ENCODE assay signal across 8 cellular contexts in genomic region chr1:11013160-11013531, GRCh38. TPM values are rescaled to one million over a fixed set of nuclear protein-coding genes. Genes with fewer than 3 reads are reported as not detected.
DNase-seq lines count a peak whose midpoint lies in the region; ATAC-seq, FAIRE-seq and TF ChIP-seq lines count a peak whose summit lies in the region.

No MANE protein-coding gene starts in this region.

- ATAC-seq in K562 (peak; percentile 7), aorta (ENCODE audit: low FRiP score) (no peak), HG02938 (IDR thresholded peaks at IDR 0.05; ENCODE audit: unreplicated experiment) (no peak)

- H3K18ac ChIP-seq in mesenchymal stem cell (ENCODE audit: low read depth in 1 of 2, low read length in 2 of 2), result no peak overlapping the region

- H3K14ac ChIP-seq in mesenchymal stem cell (ENCODE audit: low read length in 2 of 2), result no peak overlapping the region

- H3K4me1 ChIP-seq in BLaER1 treated with 17β-estradiol and CSF1 and Interleukin-3, amounts not matched to agents 10 nM and 100 nM, result peaks cover 17 to 25% (median 21%) of the 10 kb centered on the region in 10 experiments
- H3K4me1 ChIP-seq in K562 (replicated peaks in 1 of 2; ENCODE audit: control insufficient read depth in 2 of 2, insufficient read depth in 2 of 2, low read length in 2 of 2) (peaks cover 9 to 21% of the 10 kb centered on the region in 2 experiments; a peak in 4 of 5 replicates), mesenchymal stem cell (ENCODE audit: control insufficient read depth, insufficient read depth, low read depth, low read length) (peaks cover 4% of the 10 kb centered on the region), aorta (ENCODE audit: control insufficient read depth in 1 of 2, insufficient read depth in 2 of 2, low read length in 2 of 2) (no peaks in the 10 kb centered on the region)

- H3K23ac ChIP-seq in mesenchymal stem cell (ENCODE audit: low read length in 2 of 2), result no peak overlapping the region

- H4K20me1 ChIP-seq in BLaER1 treated with 17β-estradiol and CSF1 and Interleukin-3, amounts not matched to agents 10 nM and 100 nM, result peaks cover 56 to 59% (median 57%) of the 10 kb centered on the region in 11 experiments
- H4K20me1 ChIP-seq in K562 (replicated peaks; ENCODE audit: control insufficient read depth, insufficient read depth, low read length), result peaks cover 26% of the 10 kb centered on the region

- no peaks in the 10 kb centered on the region for H3K9me1 ChIP-seq in K562 (ENCODE audit: control insufficient read depth, insufficient read depth, low read length)

- H2AFZ ChIP-seq in K562 (ENCODE audit: low read depth, low read length) (no peak overlapping the region), mesenchymal stem cell (ENCODE audit: low read depth, low read length) (no peak overlapping the region)

- no peaks in the 10 kb centered on the region for H3K79me1 ChIP-seq in mesenchymal stem cell (replicated peaks; ENCODE audit: low read length, poor library complexity, severe bottlenecking)

- POLR2A ChIA-PET in K562 (lab: Yijun Ruan, JAX), result interaction anchor here (0.6 to 2.0 kb wide), 6 partner anchors 17 to 642 kb away, joined by 3 to 5 read pairs (median 3); partner anchors contain the start of gene FBXO44

- H2BK15ac ChIP-seq in mesenchymal stem cell (ENCODE audit: low read depth, poor library complexity, severe bottlenecking), result no peak overlapping the region

- no peak for FAIRE-seq in K562 (lab: Jason Lieb, UNC)

- intact Hi-C loops in K562 (cut with micrococcal nuclease) (no loop called here), aorta (cut with DNase I) (no loop called here)

- peak overlapping the region; percentile 99 to 100 (median 100) for H3K9ac ChIP-seq in BLaER1 treated with 17β-estradiol and CSF1 and Interleukin-3, amounts not matched to agents 10 nM and 100 nM
- H3K9ac ChIP-seq in K562 (ENCODE audit: insufficient read depth in 1 of 2, low read depth in 2 of 2, low read length in 2 of 2) (peak overlapping the region; percentile 99 to 100), mesenchymal stem cell (ENCODE audit: low read length) (peak overlapping the region; percentile 96)

- no peak for TF ChIP-seq CTCF in HL-60 (IDR thresholded peaks at IDR 0.05; ENCODE audit: insufficient read depth, low read length)
- no peak for TF ChIP-seq CTCF in K562 (IDR thresholded peaks at IDR 0.05 in 2 of 3, conservative IDR thresholded peaks at IDR 0.05 in 1 of 3; ENCODE audit: insufficient read depth in 2 of 3, low read depth in 1 of 3, low read length in 3 of 3)

- no peaks in the 10 kb centered on the region for H3K9me3 ChIP-seq in BLaER1 treated with 17β-estradiol and CSF1 and Interleukin-3, amounts not matched to agents 10 nM and 100 nM (replicated peaks in 1 of 11)
- H3K9me3 ChIP-seq in K562 (replicated peaks; ENCODE audit: control insufficient read depth, insufficient read depth, low read depth, low read length), result no peaks in the 10 kb centered on the region
- H3K9me3 ChIP-seq in mesenchymal stem cell (ENCODE audit: control insufficient read depth, low read length), result no peaks in the 10 kb centered on the region
- H3K9me3 ChIP-seq in aorta (ENCODE audit: control insufficient read depth, low read length), result no peaks in the 10 kb centered on the region

- peaks cover 45% of the 10 kb centered on the region for H3K79me2 ChIP-seq in K562 (ENCODE audit: control insufficient read depth, insufficient read depth, low read length)

- H2AK5ac ChIP-seq in mesenchymal stem cell (ENCODE audit: low read length, severe bottlenecking), result no peak overlapping the region

- H3K4ac ChIP-seq in mesenchymal stem cell (ENCODE audit: low read depth in 1 of 2, low read length in 2 of 2), result no peak overlapping the region

- 0% methylated on average over 11 of the region's 11 CpGs for WGBS in K562 (ENCODE audit: insufficient coverage, low coverage, missing lambda C conversion rate)
- 3% methylated on average over 11 of the region's 11 CpGs for WGBS in mesenchymal stem cell
- WGBS in aorta, 2 donors, result 1% methylated on average over 11 of the region's 11 CpGs

- peak overlapping the region; percentile 78 to 99 (median 94) for H3K4me2 ChIP-seq in BLaER1 treated with 17β-estradiol and CSF1 and Interleukin-3, amounts not matched to agents 10 nM and 100 nM
- peak overlapping the region; percentile 97 for H3K4me2 ChIP-seq in K562 (ENCODE audit: insufficient read depth, low read length)
- peak overlapping the region; percentile 86 for H3K4me2 ChIP-seq in mesenchymal stem cell (ENCODE audit: low read length, poor library complexity, severe bottlenecking)

- no peak overlapping the region for H4K8ac ChIP-seq in mesenchymal stem cell (ENCODE audit: low read length)

- no peaks in the 10 kb centered on the region for H3K27me3 ChIP-seq in BLaER1 treated with 17β-estradiol and CSF1 and Interleukin-3, amounts not matched to agents 10 nM and 100 nM
- no peaks in the 10 kb centered on the region for H3K27me3 ChIP-seq in HL-60 (ENCODE audit: insufficient read depth, poor library complexity, severe bottlenecking)
- no peaks in the 10 kb centered on the region for H3K27me3 ChIP-seq in K562 (ENCODE audit: control insufficient read depth in 2 of 2, insufficient read depth in 2 of 2, low read length in 2 of 2)
- H3K27me3 ChIP-seq in mesenchymal stem cell (ENCODE audit: control insufficient read depth in 1 of 2, insufficient read depth in 1 of 2, low read length in 2 of 2), result no peaks in the 10 kb centered on the region
- no peaks in the 10 kb centered on the region for H3K27me3 ChIP-seq in aorta (ENCODE audit: control insufficient read depth in 1 of 2, insufficient read depth in 2 of 2, low read length in 1 of 2)

- no peak overlapping the region for H2BK5ac ChIP-seq in mesenchymal stem cell (ENCODE audit: low read depth, low read length, poor library complexity, severe bottlenecking)

- DNase-seq in HL-60 (ENCODE audit: low read depth in 1 of 2, low spot score in 1 of 2) (no peak), K562 (ENCODE audit: extremely low read depth in 1 of 4, low spot score in 3 of 4) (no peak), mesenchymal stem cell (peak; percentile 66), aorta (no peak), Ammon's horn (ENCODE audit: low spot score) (no peak), activated gamma-delta T cell treated with Interleukin-2 at 50 U/mL for 16 hours (no peak)

- peaks cover 47 to 51% (median 50%) of the 10 kb centered on the region in 11 experiments for H3K36me3 ChIP-seq in BLaER1 treated with 17β-estradiol and CSF1 and Interleukin-3, amounts not matched to agents 10 nM and 100 nM
- H3K36me3 ChIP-seq in K562 (ENCODE audit: control insufficient read depth, insufficient read depth, low read length) (peaks cover 47% of the 10 kb centered on the region), mesenchymal stem cell (ENCODE audit: control insufficient read depth in 1 of 2, insufficient read depth in 2 of 2, low read depth in 1 of 2, low read length in 2 of 2) (peaks cover 27 to 43% of the 10 kb centered on the region in 2 experiments), aorta (ENCODE audit: control insufficient read depth in 1 of 2, insufficient read depth in 2 of 2, low read length in 1 of 2) (peaks cover 0 to 4% of the 10 kb centered on the region in 2 donors)

- CTCF ChIA-PET in K562 (lab: Yijun Ruan, JAX; ENCODE audit: low intra/inter-chr PET ratio), result no interaction called here

- no peak overlapping the region for H2BK120ac ChIP-seq in mesenchymal stem cell (ENCODE audit: low read depth, low read length)

- TF ChIP-seq RAD21 in K562 (CRISPR knock-in tag; conservative IDR thresholded peaks at IDR 0.05 in 1 of 2, IDR thresholded peaks at IDR 0.05 in 1 of 2), result no peak

- BruUV-seq in K562 (replicated peaks; lab: Mats Ljungman, UMichigan), result no TSS peak

- in situ Hi-C loops in K562 (cut with MboI), result no loop called here

- peak overlapping the region; percentile 99 to 100 (median 100) for H3K27ac ChIP-seq in BLaER1 treated with 17β-estradiol and CSF1 and Interleukin-3, amounts not matched to agents 10 nM and 100 nM
- H3K27ac ChIP-seq in HL-60 (replicated peaks) (peak overlapping the region; percentile 100), K562 (ENCODE audit: extremely low read depth, low read depth, low read length) (peak overlapping the region; percentile 97), mesenchymal stem cell (ENCODE audit: low read length, poor library complexity, severe bottlenecking) (no peak overlapping the region), aorta (ENCODE audit: low read depth in 1 of 2, low read length in 2 of 2) (peak overlapping the region; percentile 8 to 38)

- no peak for TF ChIP-seq EP300 in K562 (IDR thresholded peaks at IDR 0.05; ENCODE audit: low read length)

- peak overlapping the region; percentile 86 to 100 (median 94) for H3K4me3 ChIP-seq in BLaER1 treated with 17β-estradiol and CSF1 and Interleukin-3, amounts not matched to agents 10 nM and 100 nM
- H3K4me3 ChIP-seq in HL-60 (replicated peaks; ENCODE audit: insufficient read depth, low read length) (peak overlapping the region; percentile 87), K562 (peak overlapping the region; percentile 95), mesenchymal stem cell (ENCODE audit: insufficient read depth in 1 of 2, low read depth in 1 of 2, low read length in 2 of 2) (peak overlapping the region; percentile 92 to 95), aorta (ENCODE audit: low read length in 2 of 2) (peak overlapping the region; percentile 19 to 86)

- no peak for TF ChIP-seq POLR2A in K562 (conservative IDR thresholded peaks at IDR 0.05)

- no peak overlapping the region for H2BK12ac ChIP-seq in mesenchymal stem cell (ENCODE audit: low read length in 2 of 2)

- H4K91ac ChIP-seq in mesenchymal stem cell (ENCODE audit: low read length), result no peak overlapping the region

RNA-seq across cellular contexts. Expression of gene TARDBP, which starts 0.7 kb away (rescaled TPM):
- 242 and 417 TPM in 2 replicates for total RNA-seq in K562 (2011; cell fraction: chromatin; rRNA removed; ENCODE audit: low replicate concordance)
- 197 and 216 TPM in 2 replicates for total RNA-seq in K562 (2011; cell fraction: nucleolus; rRNA removed)
- total RNA-seq in K562 (2011; cell fraction: nucleoplasm; rRNA removed), result 336 and 397 TPM in 2 replicates
- total RNA-seq in K562 (2014; rRNA removed) (129 TPM in 2 replicates), K562 (2014; rRNA removed; fragmentation: Illumina TruSeq; extraction: Trizol) (176 and 198 TPM in 2 replicates), K562 (2015; rRNA removed; fragmentation: Illumina TruSeq; extraction: Trizol) (206 and 220 TPM in 2 replicates), K562 (2021) (211 and 243 TPM in 2 replicates), aorta (100 to 1,000 TPM; 124 to 128 TPM)
- polyA plus RNA-seq in K562 (2011; rRNA removed) (220 and 244 TPM in 2 replicates), K562 (2014; fragmentation: Illumina TruSeq; extraction: Trizol) (358 and 487 TPM in 2 replicates), K562 (2014; fragmentation: Nextera tagmentation; extraction: Ambion mirVana) (100 to 1,000 TPM; 122 to 285 TPM), K562 (2014; rRNA removed) (403 and 515 TPM in 2 replicates), aorta (100 to 1,000 TPM; 126 to 131 TPM)
- polyA plus RNA-seq in K562 (2011; cell fraction: cytosol; rRNA removed), result 83.0 and 130 TPM in 2 replicates
- 341 and 531 TPM in 2 replicates for polyA plus RNA-seq in K562 (2011; cell fraction: nucleus; rRNA removed)
- polyA plus RNA-seq in K562 (2012), result 176 and 348 TPM in 2 replicates
- polyA minus RNA-seq in K562 (2011; rRNA and poly(A)+ RNA removed), result 180 and 229 TPM in 2 replicates
- 96.8 and 129 TPM in 2 replicates for polyA minus RNA-seq in K562 (2011; cell fraction: cytosol; rRNA and poly(A)+ RNA removed)
- polyA minus RNA-seq in K562 (2011; cell fraction: nucleus; rRNA and poly(A)+ RNA removed), result 160 and 216 TPM in 2 replicates
- 132 TPM for polyA plus RNA-seq in mesenchymal stem cell (2013, experiment 1 of 2)
- polyA plus RNA-seq in mesenchymal stem cell (2013, experiment 2 of 2), result 135 TPM

RNA-seq across cellular contexts. Expression of gene MASP2, which starts 33.9 kb away (rescaled TPM):
- total RNA-seq in K562 (2011; cell fraction: chromatin; rRNA removed; ENCODE audit: low replicate concordance), result 0.49 and 1.1 TPM in 2 replicates
- total RNA-seq in K562 (2011; cell fraction: nucleolus; rRNA removed), result 0.33 and 0.39 TPM in 2 replicates
- total RNA-seq in K562 (2011; cell fraction: nucleoplasm; rRNA removed), result 0.37 and 0.38 TPM in 2 replicates
- 0.08 TPM in 1 of 2 replicates, not detected in the other for total RNA-seq in K562 (2014; rRNA removed)
- 0.07 TPM in 1 of 2 replicates, not detected in the other for total RNA-seq in K562 (2014; rRNA removed; fragmentation: Illumina TruSeq; extraction: Trizol)
- not detected in 2 replicates for total RNA-seq in K562 (2015; rRNA removed; fragmentation: Illumina TruSeq; extraction: Trizol)
- 0.09 and 0.27 TPM in 2 replicates for total RNA-seq in K562 (2021)
- polyA plus RNA-seq in K562 (2011; rRNA removed), result 0.03 TPM in 1 of 2 replicates, not detected in the other
- polyA plus RNA-seq in K562 (2011; cell fraction: cytosol; rRNA removed), result 0.03 and 0.09 TPM in 2 replicates
- 0.14 and 0.28 TPM in 2 replicates for polyA plus RNA-seq in K562 (2011; cell fraction: nucleus; rRNA removed)
- polyA plus RNA-seq in K562 (2012), result 0.76 and 1.9 TPM in 2 replicates
- not detected in 2 replicates for polyA plus RNA-seq in K562 (2014; fragmentation: Illumina TruSeq; extraction: Trizol)
- polyA plus RNA-seq in K562 (2014; fragmentation: Nextera tagmentation; extraction: Ambion mirVana), result under 1 TPM; 0.01 to 0.06 TPM
- 0.11 and 0.23 TPM in 2 replicates for polyA plus RNA-seq in K562 (2014; rRNA removed)
- polyA minus RNA-seq in K562 (2011; rRNA and poly(A)+ RNA removed), result not detected in 2 replicates
- not detected in 2 replicates for polyA minus RNA-seq in K562 (2011; cell fraction: cytosol; rRNA and poly(A)+ RNA removed)
- polyA minus RNA-seq in K562 (2011; cell fraction: nucleus; rRNA and poly(A)+ RNA removed), result 0.11 and 0.13 TPM in 2 replicates
- polyA plus RNA-seq in mesenchymal stem cell (2013, experiment 1 of 2), result not detected
- polyA plus RNA-seq in mesenchymal stem cell (2013, experiment 2 of 2), result not detected
- not detected for total RNA-seq in aorta
- under 1 TPM in 1 of 2 donors, not detected in 1; 0.05 TPM for polyA plus RNA-seq in aorta

RNA-seq across cellular contexts. Expression of gene SRM, which starts 46.7 kb away (rescaled TPM):
- total RNA-seq in K562 (2011; cell fraction: chromatin; rRNA removed; ENCODE audit: low replicate concordance), result 25.5 and 107 TPM in 2 replicates
- 109 and 122 TPM in 2 replicates for total RNA-seq in K562 (2011; cell fraction: nucleolus; rRNA removed)
- 64.7 and 103 TPM in 2 replicates for total RNA-seq in K562 (2011; cell fraction: nucleoplasm; rRNA removed)
- total RNA-seq in K562 (2014; rRNA removed), result 93.2 and 164 TPM in 2 replicates
- total RNA-seq in K562 (2014; rRNA removed; fragmentation: Illumina TruSeq; extraction: Trizol), result 36.1 and 40.4 TPM in 2 replicates
- 82.5 and 95.0 TPM in 2 replicates for total RNA-seq in K562 (2015; rRNA removed; fragmentation: Illumina TruSeq; extraction: Trizol)
- total RNA-seq in K562 (2021), result 373 and 403 TPM in 2 replicates
- polyA plus RNA-seq in K562 (2011; rRNA removed), result 51.5 and 53.4 TPM in 2 replicates
- polyA plus RNA-seq in K562 (2011; cell fraction: cytosol; rRNA removed), result 100 and 208 TPM in 2 replicates
- 62.9 and 103 TPM in 2 replicates for polyA plus RNA-seq in K562 (2011; cell fraction: nucleus; rRNA removed)
- polyA plus RNA-seq in K562 (2012), result 211 and 367 TPM in 2 replicates
- 296 and 340 TPM in 2 replicates for polyA plus RNA-seq in K562 (2014; fragmentation: Illumina TruSeq; extraction: Trizol)
- polyA plus RNA-seq in K562 (2014; fragmentation: Nextera tagmentation; extraction: Ambion mirVana), result 10 to 100 TPM; 23.9 to 34.1 TPM
- polyA plus RNA-seq in K562 (2014; rRNA removed), result 143 and 176 TPM in 2 replicates
- polyA minus RNA-seq in K562 (2011; rRNA and poly(A)+ RNA removed), result 55.4 and 73.9 TPM in 2 replicates
- polyA minus RNA-seq in K562 (2011; cell fraction: cytosol; rRNA and poly(A)+ RNA removed), result 241 and 294 TPM in 2 replicates
- 35.8 and 45.7 TPM in 2 replicates for polyA minus RNA-seq in K562 (2011; cell fraction: nucleus; rRNA and poly(A)+ RNA removed)
- polyA plus RNA-seq in mesenchymal stem cell (2013, experiment 1 of 2), result 208 TPM
- polyA plus RNA-seq in mesenchymal stem cell (2013, experiment 2 of 2), result 196 TPM
- total RNA-seq in aorta, result 10 to 100 TPM; 48.9 to 71.2 TPM
- polyA plus RNA-seq in aorta, result 10 to 100 TPM; 67.5 to 88.7 TPM
